8 cellular contexts compared by ENCODE assay signal in genomic region chr12:76878899-76879709, GRCh38. TPM values are rescaled to one million over a fixed set of nuclear protein-coding genes. Genes with fewer than 3 reads are reported as not detected.
DNase-seq lines count a peak whose midpoint lies in the region; ATAC-seq and TF ChIP-seq lines count a peak whose summit lies in the region.

Gene CSRP2 (minus strand): TSS chr12:76879019. CDS start chr12:76866260, 12,759 bp downstream.

- peak within 1 kb of the TSS; percentile 84 to 96 for H3K4me3 Mint-ChIP-seq in CD14-positive monocyte
- peak within 1 kb of the TSS; percentile 79 for H3K4me3 Mint-ChIP-seq in activated CD8-positive, alpha-beta T cell treated with anti-CD3 and anti-CD28 coated beads, Interleukin-2, amount 10 ng/mL, durations not matched to agents 7 days and 5 days
- H3K4me3 Mint-ChIP-seq in effector memory CD8-positive, alpha-beta T cell = peak within 1 kb of the TSS; percentile 86 to 93

- POLR2A ChIA-PET in activated CD8-positive, alpha-beta T cell treated with anti-CD3 and anti-CD28 coated beads, Interleukin-2, amount 10 ng/mL, durations not matched to agents 7 days and 5 days (lab: Charles Lee) = no interaction called here

- peaks cover 15% of the 10 kb centered on the region for H3K4me1 Mint-ChIP-seq in CD14-positive monocyte
- peaks cover 12% of the 10 kb centered on the region for H3K4me1 Mint-ChIP-seq in activated CD8-positive, alpha-beta T cell treated with anti-CD3 and anti-CD28 coated beads, Interleukin-2, amount 10 ng/mL, durations not matched to agents 7 days and 5 days (ENCODE audit: low read depth)
- H3K4me1 Mint-ChIP-seq in effector memory CD8-positive, alpha-beta T cell (ENCODE audit: low read depth in 2 of 2) = peaks cover 10 to 11% of the 10 kb centered on the region in 2 donors

- CTCF ChIA-PET in activated CD8-positive, alpha-beta T cell treated with anti-CD3 and anti-CD28 coated beads, Interleukin-2, amount 10 ng/mL, durations not matched to agents 7 days and 5 days (lab: Charles Lee) = no interaction called here

- intact Hi-C loops in CD14-positive monocyte (cut with micrococcal nuclease) = no loop called here

- ATAC-seq in GM19351 (IDR thresholded peaks at IDR 0.05; ENCODE audit: unreplicated experiment) = peak; percentile 88
- peak; percentile 71 for ATAC-seq in HG03469 (IDR thresholded peaks at IDR 0.05; ENCODE audit: unreplicated experiment)
- ATAC-seq in activated CD8-positive, alpha-beta T cell treated with anti-CD3 and anti-CD28 coated beads, Interleukin-2, amount 10 ng/mL, durations not matched to agents 7 days and 5 days = peak; percentile 89
- ATAC-seq in effector memory CD8-positive, alpha-beta T cell (replicated peaks) = peak; percentile 77

- no peak within 1 kb of the TSS for H3K27ac Mint-ChIP-seq in CD14-positive monocyte
- no peak within 1 kb of the TSS for H3K27ac Mint-ChIP-seq in activated CD8-positive, alpha-beta T cell treated with anti-CD3 and anti-CD28 coated beads, Interleukin-2, amount 10 ng/mL, durations not matched to agents 7 days and 5 days
- peak within 1 kb of the TSS in 1 of 2 donors; percentile 75 for H3K27ac Mint-ChIP-seq in effector memory CD8-positive, alpha-beta T cell

- H3K27me3 Mint-ChIP-seq in CD14-positive monocyte (ENCODE audit: low read depth in 3 of 3) = peaks cover 45 to 52% (median 48%) of the 10 kb centered on the region in 3 donors
- peaks cover 58% of the 10 kb centered on the region for H3K27me3 Mint-ChIP-seq in activated CD8-positive, alpha-beta T cell treated with anti-CD3 and anti-CD28 coated beads, Interleukin-2, amount 10 ng/mL, durations not matched to agents 7 days and 5 days (ENCODE audit: low read depth)
- H3K27me3 Mint-ChIP-seq in effector memory CD8-positive, alpha-beta T cell = peaks cover 70 to 78% of the 10 kb centered on the region in 2 donors

- peaks cover 0 to 12% (median 6%) of the 10 kb centered on the region in 7 donors for H3K9me3 Mint-ChIP-seq in CD14-positive monocyte
- no peaks in the 10 kb centered on the region for H3K9me3 Mint-ChIP-seq in activated CD8-positive, alpha-beta T cell treated with anti-CD3 and anti-CD28 coated beads, Interleukin-2, amount 10 ng/mL, durations not matched to agents 7 days and 5 days (ENCODE audit: insufficient read depth)
- no peaks in the 10 kb centered on the region for H3K9me3 Mint-ChIP-seq in effector memory CD8-positive, alpha-beta T cell

- TF ChIP-seq CTCF in CD14-positive monocyte (IDR thresholded peaks at IDR 0.05) = no peak

- peaks cover 0 to 5% of the 10 kb centered on the region in 2 donors for H3K36me3 Mint-ChIP-seq in CD14-positive monocyte
- H3K36me3 Mint-ChIP-seq in activated CD8-positive, alpha-beta T cell treated with anti-CD3 and anti-CD28 coated beads, Interleukin-2, amount 10 ng/mL, durations not matched to agents 7 days and 5 days (ENCODE audit: low read depth) = no peaks in the 10 kb centered on the region
- no peaks in the 10 kb centered on the region for H3K36me3 Mint-ChIP-seq in effector memory CD8-positive, alpha-beta T cell (ENCODE audit: insufficient read depth)

- no peak for DNase-seq in CD14-positive monocyte (ENCODE audit: low spot score)
- DNase-seq in NCI-H774 (lab: John Stamatoyannopoulos, UW) = peak; percentile 94
- peak; percentile 70 for DNase-seq in activated CD8-positive, alpha-beta T cell treated with anti-CD3 and anti-CD28 coated beads, Interleukin-2, amount 10 ng/mL, durations not matched to agents 7 days and 5 days
- peak; percentile 9 to 11 (median 9) for DNase-seq in effector memory CD8-positive, alpha-beta T cell
- DNase-seq in medulla oblongata (ENCODE audit: extremely low spot score) = peak; percentile 82
- peak; percentile 15 for DNase-seq in stimulated activated CD8-positive, alpha-beta memory T cell treated with anti-CD3 and anti-CD28 coated beads, Interleukin-12 subunit alpha, Interleukin-12 subunit beta, amount 100 ng/mL, for 1 hour (ENCODE audit: low read depth)

RNA-seq across cellular contexts. Expression of gene CSRP2, which starts in this region (rescaled TPM):
- polyA plus RNA-seq in CD14-positive monocyte = under 1 TPM in 1 of 2 donors, not detected in 1; 0.07 TPM
- total RNA-seq in activated CD8-positive, alpha-beta T cell treated with anti-CD3 and anti-CD28 coated beads, Interleukin-2, amount 10 ng/mL, durations not matched to agents 7 days and 5 days = under 1 TPM in 1 of 2 experiments, not detected in 1; 0.47 TPM

Comparison
In these comparisons a context has a peak if more than half of its experiments do, and no peak if none do; other contexts are left out.
1. Peak in DNase-seq and ATAC-seq in activated CD8-positive, alpha-beta T cell treated with anti-CD3 and anti-CD28 coated beads, Interleukin-2, amount 10 ng/mL, durations not matched to agents 7 days and 5 days; RNA of the gene not detected or under 1 TPM.